In the genomic region with DNA sequence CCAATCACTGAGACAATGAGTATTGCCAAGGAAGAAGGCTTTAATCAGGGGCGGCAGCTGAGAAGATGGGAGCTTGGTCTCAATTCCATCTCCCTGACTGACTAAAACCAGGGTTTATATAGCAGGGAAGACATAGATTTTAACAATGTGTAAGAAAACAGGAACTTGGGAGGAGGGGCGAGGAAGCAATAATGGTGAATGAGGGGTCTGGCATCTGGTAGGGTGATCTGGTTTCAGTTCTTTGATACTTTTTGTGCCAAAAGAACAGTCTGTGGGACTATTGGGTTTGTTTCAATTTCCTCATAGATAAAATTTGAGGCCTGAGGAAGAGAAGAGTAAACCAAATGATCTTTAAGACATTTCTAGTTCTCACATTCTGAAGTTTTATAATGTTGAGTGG, we compare ENCODE assay signal across 14 cellular contexts. TPM values are rescaled to one million over a fixed set of nuclear protein-coding genes. Genes with fewer than 3 reads are reported as not detected.
DNase-seq lines count a peak whose midpoint lies in the region; ATAC-seq and TF ChIP-seq lines count a peak whose summit lies in the region.
"Had no signal": no experiment of that assay in that cellular context is flagged by ENCODE, and none has a peak within 500 bp of the region (broad histone marks: within the 10 kb centered on the region; RNA-seq: fewer than 3 reads in every experiment).

No MANE protein-coding gene starts in this region.

- TF ChIP-seq CTCF in AG10803 (conservative IDR thresholded peaks at IDR 0.05; ENCODE audit: low read length), result no peak
- TF ChIP-seq CTCF in GM23338 (conservative IDR thresholded peaks at IDR 0.05; ENCODE audit: low read depth in 2 of 2), result no peak
- TF ChIP-seq CTCF in chondrocyte (IDR thresholded peaks at IDR 0.05), result no peak
- TF ChIP-seq CTCF in PC-3 (conservative IDR thresholded peaks at IDR 0.05; ENCODE audit: low read depth, low read length), result no peak

- no peaks in the 10 kb centered on the region for H3K79me2 ChIP-seq in GM23338 (replicated peaks; ENCODE audit: insufficient read depth)
- peaks cover 77% of the 10 kb centered on the region for H3K79me2 ChIP-seq in PC-3 (ENCODE audit: low read length)
- H3K79me2 ChIP-seq: parathyroid adenoma had no signal

- intact Hi-C loops in PC-3 (cut with micrococcal nuclease), result no loop called here

- H3K36me3 ChIP-seq in adipocyte (ENCODE audit: control insufficient read depth, insufficient read depth, low read length, severe bottlenecking) (peaks cover 23% of the 10 kb centered on the region), GM23338 (ENCODE audit: insufficient read depth) (no peaks in the 10 kb centered on the region), PC-3 (ENCODE audit: low read depth, low read length) (peaks cover 40% of the 10 kb centered on the region)

- H3K9me2 ChIP-seq in GM23338 (ENCODE audit: insufficient read depth), result no peaks in the 10 kb centered on the region
- H3K9me2 ChIP-seq in PC-3 (replicated peaks; ENCODE audit: low read length), result no peaks in the 10 kb centered on the region

- no peaks in the 10 kb centered on the region for H3K9me3 ChIP-seq in adipocyte (ENCODE audit: control insufficient read depth, low read length)
- no peaks in the 10 kb centered on the region for H3K9me3 ChIP-seq in PC-3 (ENCODE audit: low read length)
- H3K9me3 ChIP-seq: Caco-2 had no signal

- ATAC-seq in GM19328 (IDR thresholded peaks at IDR 0.05; ENCODE audit: unreplicated experiment) (peak; percentile 8), GM23338 (no peak), PC-3 (no peak; the same call in 1 of the 2 replicates)

- H3K27ac ChIP-seq in GM23338 (ENCODE audit: low read depth) (no peak overlapping the region), PC-3 (ENCODE audit: low read length) (no peak overlapping the region)
- H3K27ac ChIP-seq: parathyroid adenoma had no signal

- H3F3A ChIP-seq in GM23338 (replicated peaks; ENCODE audit: low read depth), result no peaks in the 10 kb centered on the region
- no peaks in the 10 kb centered on the region for H3F3A ChIP-seq in PC-3 (ENCODE audit: low read length, unreplicated experiment)

- no peak overlapping the region for H3K4me3 ChIP-seq in AG10803 (ENCODE audit: low read length)
- no peak overlapping the region for H3K4me3 ChIP-seq in adipocyte (ENCODE audit: low read length)
- no peak overlapping the region for H3K4me3 ChIP-seq in GM23338
- H3K4me3 ChIP-seq in PC-3 (ENCODE audit: low read length), result no peak overlapping the region

- H3K4me1 Mint-ChIP-seq in GM23338 (peaks cover 10% of the 10 kb centered on the region; the same call in 2 of the 3 replicates), chondrocyte (ENCODE audit: low read depth) (peaks cover 24% of the 10 kb centered on the region)

- CTCF ChIA-PET in PC-3 (lab: Charles Lee), result interaction anchor here (0.7 kb wide), 1 partner anchor 43 kb away, joined by 4 read pairs; no protein-coding TSS in a partner anchor

- H3K4me2 ChIP-seq in GM23338 (no peak overlapping the region), PC-3 (ENCODE audit: low read length) (no peak overlapping the region)

- H4K20me1 ChIP-seq in GM23338 (replicated peaks; ENCODE audit: insufficient read depth) (no peaks in the 10 kb centered on the region), PC-3 (ENCODE audit: low read length) (peaks cover 10% of the 10 kb centered on the region; the same call in 1 of the 2 replicates)

- H2AFZ ChIP-seq in GM23338 (no peak overlapping the region), PC-3 (ENCODE audit: low read length) (no peak overlapping the region)
- H2AFZ ChIP-seq: parathyroid adenoma had no signal

- H3K9me3 Mint-ChIP-seq in GM23338 (no peaks in the 10 kb centered on the region), chondrocyte (ENCODE audit: low read depth) (no peaks in the 10 kb centered on the region)
- H3K9me3 Mint-ChIP-seq: H9 had no signal

- H3K27ac Mint-ChIP-seq in GM23338, result no peak overlapping the region
- no peak overlapping the region for H3K27ac Mint-ChIP-seq in chondrocyte (ENCODE audit: unreplicated experiment)
- H3K27ac Mint-ChIP-seq: H9 had no signal

- POLR2A ChIA-PET in PC-3 (lab: Charles Lee; ENCODE audit: unreplicated experiment), result no interaction called here

- H3K4me1 ChIP-seq in adipocyte (ENCODE audit: control insufficient read depth, insufficient read depth, low read length), result peaks cover 5% of the 10 kb centered on the region
- no peaks in the 10 kb centered on the region for H3K4me1 ChIP-seq in GM23338 (ENCODE audit: insufficient read depth)
- H3K4me1 ChIP-seq in PC-3 (ENCODE audit: insufficient read depth, low read length), result peaks cover 13% of the 10 kb centered on the region
- H3K4me1 ChIP-seq: Caco-2, parathyroid adenoma had no signal

- H3K36me3 Mint-ChIP-seq in GM23338 (ENCODE audit: low read depth), result peaks cover 17% of the 10 kb centered on the region; the same call in 2 of the 3 replicates
- H3K36me3 Mint-ChIP-seq in chondrocyte (ENCODE audit: low read depth), result peaks cover 2% of the 10 kb centered on the region

- H3K27me3 Mint-ChIP-seq in GM23338 (ENCODE audit: insufficient read depth, low read depth, poor library complexity) (no peaks in the 10 kb centered on the region), chondrocyte (ENCODE audit: low read depth) (no peaks in the 10 kb centered on the region)

- H3K27me3 ChIP-seq in adipocyte (replicated peaks; ENCODE audit: control insufficient read depth, insufficient read depth, low read length), result no peaks in the 10 kb centered on the region
- no peaks in the 10 kb centered on the region for H3K27me3 ChIP-seq in GM23338 (ENCODE audit: insufficient read depth)
- H3K27me3 ChIP-seq in PC-3 (ENCODE audit: low read length), result no peaks in the 10 kb centered on the region

- H3K9ac ChIP-seq in adipocyte (ENCODE audit: low read length), result no peak overlapping the region
- no peak overlapping the region for H3K9ac ChIP-seq in PC-3 (ENCODE audit: low read length)
- H3K9ac ChIP-seq: parathyroid adenoma had no signal

- H3K4me3 Mint-ChIP-seq in GM23338 (no peak overlapping the region), chondrocyte (ENCODE audit: unreplicated experiment) (no peak overlapping the region)
- H3K4me3 Mint-ChIP-seq: H9 had no signal

- no TSS peak for BruUV-seq in PC-3 (replicated peaks; lab: Mats Ljungman, UMichigan)

- DNase-seq in AG10803 (ENCODE audit: low read depth), result peak; percentile 26
- peak; percentile 15 for DNase-seq in LHCN-M2 (ENCODE audit: low read depth)
- DNase-seq in adipocyte (ENCODE audit: low read depth), result peak; percentile 23
- no peak for DNase-seq in GM23338 (ENCODE audit: low spot score)
- no peak for DNase-seq in chondrocyte (ENCODE audit: low spot score)
- no peak for DNase-seq in PC-3
- DNase-seq in NCI-H146 (lab: John Stamatoyannopoulos, UW), result no peak
- DNase-seq: activated T-cell treated with anti-CD3 and anti-CD28 coated beads, Interleukin-2, amount 50 U/mL, for 1 hour; Caco-2; H9; head of caudate nucleus; NCI-H345 had no signal

TF ChIP-seq in GM23338, 12 proteins besides CTCF, POLR2A, EP300 and RAD21 (continues in another document):
- no peak for TF ChIP-seq STAT1 (IDR thresholded peaks at IDR 0.05; ENCODE audit: unreplicated experiment)
- no peak for TF ChIP-seq NANOG (IDR thresholded peaks at IDR 0.05; ENCODE audit: borderline replicate concordance)
- no peak for TF ChIP-seq POLR2AphosphoS5 (IDR thresholded peaks at IDR 0.05; ENCODE audit: low read depth)
- no peak for TF ChIP-seq ZNF114 (CRISPR knock-in tag; IDR thresholded peaks at IDR 0.05)
- no peak for TF ChIP-seq EZH2 (IDR thresholded peaks at IDR 0.05; ENCODE audit: low read depth, unreplicated experiment)
- TF ChIP-seq EZH2phosphoT487 (IDR thresholded peaks at IDR 0.05; ENCODE audit: unreplicated experiment), result no peak
- no peak for TF ChIP-seq CREB1 (CRISPR knock-in tag; IDR thresholded peaks at IDR 0.05; ENCODE audit: low read depth)

RNA-seq across cellular contexts. Expression of gene FUT8, which starts 49.2 kb away (rescaled TPM):
- 41.2 and 52.9 TPM in 2 replicates for total RNA-seq in LHCN-M2 (2014; rRNA removed)
- polyA plus RNA-seq in LHCN-M2 (2012), result 9.1 TPM
- total RNA-seq in GM23338 (2014; rRNA removed; shearing (Covaris generic)), result 22.2 and 23.2 TPM in 2 replicates
- polyA plus RNA-seq in GM23338 (2016; fragmentation: Nextera tagmentation; extraction: Ambion mirVana), result 8.2 and 8.6 TPM in 2 replicates
- 18.1 to 34.1 TPM (median 19.0 TPM) in 3 replicates for total RNA-seq in chondrocyte
- 129 and 132 TPM in 2 replicates for total RNA-seq in PC-3 (2014; rRNA removed)

Comparison
In these comparisons a context has a peak if more than half of its experiments do, and no peak if none do; other contexts are left out.
1. DNase-seq: peak in AG10803 (single experiment), LHCN-M2 (single experiment) and adipocyte (single experiment); none in GM23338 (single experiment), chondrocyte (single experiment), PC-3 (single experiment) and NCI-H146 (single experiment).